ENCODE assay signal across 40 cellular contexts in genomic region chr6:65935412-65935811, GRCh38.
"Had no signal": no experiment of that assay in that cellular context is flagged by ENCODE, and none has a peak within 500 bp of the region (broad histone marks: within the 10 kb centered on the region; RNA-seq: fewer than 3 reads in every experiment).

No MANE protein-coding gene starts in this region.

- H3K9me3 ChIP-seq: adrenal gland, ascending aorta, body of pancreas had no signal

- H3K27me3 ChIP-seq: adrenal gland, ascending aorta, body of pancreas, brain microvascular endothelial cell, breast epithelium, cardiac muscle cell had no signal

- H3K27me3 Mint-ChIP-seq: activated naive CD4-positive, alpha-beta T cell treated with anti-CD3 and anti-CD28 coated beads, Interleukin-2, amount 10 ng/mL, durations not matched to agents 7 days and 5 days; activated naive CD4-positive, alpha-beta T cell treated with anti-CD3 and anti-CD28 coated beads, Interleukin-2, amount 50 U/mL, for 24 hours; activated naive CD8-positive, alpha-beta T cell; activated naive CD8-positive, alpha-beta T cell treated with anti-CD3 and anti-CD28 coated beads for 36 hours; activated naive CD8-positive, alpha-beta T cell treated with anti-CD3 and anti-CD28 coated beads, Interleukin-2, amount 10 ng/mL, durations not matched to agents 7 days and 5 days; activated naive CD8-positive, alpha-beta T cell treated with anti-CD3 and anti-CD28 coated beads, Interleukin-2, amount 50 U/mL, for 24 hours; activated T-cell treated with anti-CD3 and anti-CD28 coated beads, Interleukin-2, amount 50 U/mL, for 24 hours; activated T-helper 17 cell treated with anti-CD3 and anti-CD28 coated beads, Interleukin-2, amount 50 U/mL, for 72 hours; brain; central memory CD8-positive, alpha-beta T cell had no signal

- H3K4me1 Mint-ChIP-seq: activated naive CD4-positive, alpha-beta T cell treated with anti-CD3 and anti-CD28 coated beads, Interleukin-2, amount 10 ng/mL, durations not matched to agents 7 days and 5 days; activated naive CD4-positive, alpha-beta T cell treated with anti-CD3 and anti-CD28 coated beads, Interleukin-2, amount 50 U/mL, for 24 hours; activated naive CD8-positive, alpha-beta T cell treated with anti-CD3 and anti-CD28 coated beads for 36 hours; activated naive CD8-positive, alpha-beta T cell treated with anti-CD3 and anti-CD28 coated beads, Interleukin-2, amount 10 ng/mL, durations not matched to agents 7 days and 5 days; activated naive CD8-positive, alpha-beta T cell treated with anti-CD3 and anti-CD28 coated beads, Interleukin-2, amount 50 U/mL, for 24 hours; activated T-helper 17 cell treated with anti-CD3 and anti-CD28 coated beads, Interleukin-2, amount 50 U/mL, for 72 hours; brain; central memory CD8-positive, alpha-beta T cell had no signal

- DNase-seq: activated effector memory CD4-positive, alpha-beta T cell treated with anti-CD3 and anti-CD28 coated beads, Interleukin-2, amount 50 U/mL, for 16 hours; activated effector memory CD4-positive, alpha-beta T cell treated with Interleukin-2 at 50 U/mL for 16 hours; activated gamma-delta T cell; activated gamma-delta T cell treated with Interleukin-2 at 50 U/mL for 16 hours; activated naive CD4-positive, alpha-beta T cell; activated naive CD4-positive, alpha-beta T cell treated with anti-CD3 and anti-CD28 coated beads for 36 hours; activated naive CD4-positive, alpha-beta T cell treated with anti-CD3 and anti-CD28 coated beads, Interleukin-2, amount 10 ng/mL, durations not matched to agents 7 days and 5 days; activated naive CD4-positive, alpha-beta T cell treated with anti-CD3 and anti-CD28 coated beads, Interleukin-2, amount 50 U/mL, for 16 hours; activated naive CD4-positive, alpha-beta T cell treated with Interleukin-2 at 50 U/mL for 16 hours; activated naive CD8-positive, alpha-beta T cell treated with anti-CD3 and anti-CD28 coated beads for 36 hours; activated naive CD8-positive, alpha-beta T cell treated with anti-CD3 and anti-CD28 coated beads, Interleukin-2, amount 10 ng/mL, durations not matched to agents 7 days and 5 days; activated naive CD8-positive, alpha-beta T cell treated with anti-CD3 and anti-CD28 coated beads, Interleukin-2, amount 50 U/mL, for 24 hours; activated T-cell treated with anti-CD3 and anti-CD28 coated beads, Interleukin-2, amount 50 U/mL, for 1 hour; activated T-cell treated with anti-CD3 and anti-CD28 coated beads, Interleukin-2, amount 50 U/mL, for 24 hours; activated T-cell treated with anti-CD3 and anti-CD28 coated beads, Interleukin-2, amount 50 U/mL, for 4 hours; activated T-cell treated with anti-CD3 and anti-CD28 coated beads, Interleukin-2, amount 50 U/mL, for 48 hours; activated T-cell treated with anti-CD3 and anti-CD28 coated beads, Interleukin-2, amount 50 U/mL, for 72 hours; adrenal gland; amniotic stem cell; amygdala; anterior cingulate cortex; aorta; body of pancreas; brain microvascular endothelial cell; caudate nucleus; central memory CD4-positive, alpha-beta T cell; cerebellar nuclear complex had no signal

- FAIRE-seq: astrocyte, bronchial epithelial cell had no signal

- H3K4me3 Mint-ChIP-seq: activated naive CD4-positive, alpha-beta T cell treated with anti-CD3 and anti-CD28 coated beads for 36 hours; activated naive CD4-positive, alpha-beta T cell treated with anti-CD3 and anti-CD28 coated beads, Interleukin-2, amount 10 ng/mL, durations not matched to agents 7 days and 5 days; activated naive CD4-positive, alpha-beta T cell treated with anti-CD3 and anti-CD28 coated beads, Interleukin-2, amount 50 U/mL, for 24 hours; activated naive CD8-positive, alpha-beta T cell; activated naive CD8-positive, alpha-beta T cell treated with anti-CD3 and anti-CD28 coated beads for 36 hours; activated naive CD8-positive, alpha-beta T cell treated with anti-CD3 and anti-CD28 coated beads, Interleukin-2, amount 10 ng/mL, durations not matched to agents 7 days and 5 days; activated naive CD8-positive, alpha-beta T cell treated with anti-CD3 and anti-CD28 coated beads, Interleukin-2, amount 50 U/mL, for 24 hours; activated T-cell treated with anti-CD3 and anti-CD28 coated beads, Interleukin-2, amount 50 U/mL, for 24 hours; activated T-cell treated with anti-CD3 and anti-CD28 coated beads, Interleukin-2, amount 50 U/mL, for 4 hours; activated T-cell treated with anti-CD3 and anti-CD28 coated beads, Interleukin-2, amount 50 U/mL, for 72 hours; activated T-helper 1 cell treated with anti-CD3 and anti-CD28 coated beads, Interleukin-12 subunit alpha, Interleukin-12 subunit beta, Interleukin-2, Interleukin-4 antibody, amounts not matched to agents 30 ng/mL and 10 ng/mL and 1 ng/mL, durations not matched to agents 14 hours and 24 hours and 36 hours; activated T-helper 17 cell treated with anti-CD3 and anti-CD28 coated beads, Interleukin-2, amount 50 U/mL, for 72 hours; brain; central memory CD8-positive, alpha-beta T cell had no signal

- H3K4me3 ChIP-seq: adrenal gland, ascending aorta, body of pancreas, breast epithelium, cardiac muscle cell had no signal

- H3K4me1 ChIP-seq: ascending aorta, body of pancreas, breast epithelium had no signal

- H3K9me3 Mint-ChIP-seq: activated naive CD4-positive, alpha-beta T cell treated with anti-CD3 and anti-CD28 coated beads for 36 hours; activated naive CD4-positive, alpha-beta T cell treated with anti-CD3 and anti-CD28 coated beads, Interleukin-2, amount 50 U/mL, for 24 hours; activated naive CD8-positive, alpha-beta T cell treated with anti-CD3 and anti-CD28 coated beads, Interleukin-2, amount 10 ng/mL, durations not matched to agents 7 days and 5 days; activated T-cell treated with anti-CD3 and anti-CD28 coated beads, Interleukin-2, amount 50 U/mL, for 4 hours had no signal

- H3K27ac ChIP-seq: adrenal gland, ascending aorta, body of pancreas, brain microvascular endothelial cell, breast epithelium, cardiac muscle cell had no signal

- ATAC-seq: activated naive CD4-positive, alpha-beta T cell treated with anti-CD3 and anti-CD28 coated beads, Interleukin-2, amount 50 U/mL, for 72 hours; activated naive CD8-positive, alpha-beta T cell treated with anti-CD3 and anti-CD28 coated beads, Interleukin-2, amount 50 U/mL, for 24 hours; activated T-cell treated with anti-CD3 and anti-CD28 coated beads, Interleukin-2, amount 50 U/mL, for 4 hours; activated T-cell treated with anti-CD3 and anti-CD28 coated beads, Interleukin-2, amount 50 U/mL, for 72 hours; activated T-helper 17 cell treated with anti-CD3 and anti-CD28 coated beads, Interleukin-2, amount 50 U/mL, for 72 hours; body of pancreas had no signal

- H3K36me3 ChIP-seq: adrenal gland, ascending aorta, brain microvascular endothelial cell, breast epithelium, cardiac muscle cell had no signal

- H3K36me3 Mint-ChIP-seq: activated naive CD4-positive, alpha-beta T cell treated with anti-CD3 and anti-CD28 coated beads, Interleukin-2, amount 10 ng/mL, durations not matched to agents 7 days and 5 days; activated naive CD4-positive, alpha-beta T cell treated with anti-CD3 and anti-CD28 coated beads, Interleukin-2, amount 50 U/mL, for 24 hours; activated naive CD4-positive, alpha-beta T cell treated with anti-CD3 and anti-CD28 coated beads, Interleukin-2, amount 50 U/mL, for 72 hours; activated naive CD8-positive, alpha-beta T cell; activated naive CD8-positive, alpha-beta T cell treated with anti-CD3 and anti-CD28 coated beads for 36 hours; activated naive CD8-positive, alpha-beta T cell treated with anti-CD3 and anti-CD28 coated beads, Interleukin-2, amount 10 ng/mL, durations not matched to agents 7 days and 5 days; brain had no signal

- H3K27ac Mint-ChIP-seq: activated naive CD4-positive, alpha-beta T cell treated with anti-CD3 and anti-CD28 coated beads for 36 hours; activated naive CD4-positive, alpha-beta T cell treated with anti-CD3 and anti-CD28 coated beads, Interleukin-2, amount 10 ng/mL, durations not matched to agents 7 days and 5 days; activated naive CD4-positive, alpha-beta T cell treated with anti-CD3 and anti-CD28 coated beads, Interleukin-2, amount 50 U/mL, for 24 hours; activated naive CD4-positive, alpha-beta T cell treated with anti-CD3 and anti-CD28 coated beads, Interleukin-2, amount 50 U/mL, for 72 hours; activated naive CD8-positive, alpha-beta T cell; activated naive CD8-positive, alpha-beta T cell treated with anti-CD3 and anti-CD28 coated beads for 36 hours; activated naive CD8-positive, alpha-beta T cell treated with anti-CD3 and anti-CD28 coated beads, Interleukin-2, amount 10 ng/mL, durations not matched to agents 7 days and 5 days; activated naive CD8-positive, alpha-beta T cell treated with anti-CD3 and anti-CD28 coated beads, Interleukin-2, amount 50 U/mL, for 24 hours; activated T-cell treated with anti-CD3 and anti-CD28 coated beads, Interleukin-2, amount 50 U/mL, for 24 hours; activated T-cell treated with anti-CD3 and anti-CD28 coated beads, Interleukin-2, amount 50 U/mL, for 72 hours; activated T-helper 1 cell treated with anti-CD3 and anti-CD28 coated beads, Interleukin-12 subunit alpha, Interleukin-12 subunit beta, Interleukin-2, Interleukin-4 antibody, amounts not matched to agents 30 ng/mL and 10 ng/mL and 1 ng/mL, durations not matched to agents 14 hours and 24 hours and 36 hours; activated T-helper 17 cell treated with anti-CD3 and anti-CD28 coated beads, Interleukin-2, amount 50 U/mL, for 72 hours; activated T-helper 2 cell treated with anti-CD3 and anti-CD28 coated beads, Interferon-gamma antibody, Interleukin-2, Interleukin-4, amounts not matched to agents 10 μg/mL and 5 μg/mL and 100 μg/mL, durations not matched to agents 14 hours and 24 hours and 36 hours; brain had no signal
